ENCODE assay signal across 1 cellular context in genomic region chr22:29476116-29476515, GRCh38.
TF ChIP-seq lines count a peak whose summit lies in the region.

No MANE protein-coding gene starts in this region.

TF ChIP-seq in GM12878, 131 proteins besides CTCF, POLR2A, EP300 and RAD21:
- TF ChIP-seq ATF2 (IDR thresholded peaks at IDR 0.05; ENCODE audit: low read length) (no peak), REST (IDR thresholded peaks at IDR 0.05; ENCODE audit: low read depth, low read length) (peak; percentile 80), JUNB (IDR thresholded peaks at IDR 0.05) (no peak), IKZF1 (conservative IDR thresholded peaks at IDR 0.05) (no peak), NFIC (IDR thresholded peaks at IDR 0.05; ENCODE audit: low read depth, low read length) (no peak)
